Comparison of ENCODE assay signal across 1 cellular context in the genomic region with DNA sequence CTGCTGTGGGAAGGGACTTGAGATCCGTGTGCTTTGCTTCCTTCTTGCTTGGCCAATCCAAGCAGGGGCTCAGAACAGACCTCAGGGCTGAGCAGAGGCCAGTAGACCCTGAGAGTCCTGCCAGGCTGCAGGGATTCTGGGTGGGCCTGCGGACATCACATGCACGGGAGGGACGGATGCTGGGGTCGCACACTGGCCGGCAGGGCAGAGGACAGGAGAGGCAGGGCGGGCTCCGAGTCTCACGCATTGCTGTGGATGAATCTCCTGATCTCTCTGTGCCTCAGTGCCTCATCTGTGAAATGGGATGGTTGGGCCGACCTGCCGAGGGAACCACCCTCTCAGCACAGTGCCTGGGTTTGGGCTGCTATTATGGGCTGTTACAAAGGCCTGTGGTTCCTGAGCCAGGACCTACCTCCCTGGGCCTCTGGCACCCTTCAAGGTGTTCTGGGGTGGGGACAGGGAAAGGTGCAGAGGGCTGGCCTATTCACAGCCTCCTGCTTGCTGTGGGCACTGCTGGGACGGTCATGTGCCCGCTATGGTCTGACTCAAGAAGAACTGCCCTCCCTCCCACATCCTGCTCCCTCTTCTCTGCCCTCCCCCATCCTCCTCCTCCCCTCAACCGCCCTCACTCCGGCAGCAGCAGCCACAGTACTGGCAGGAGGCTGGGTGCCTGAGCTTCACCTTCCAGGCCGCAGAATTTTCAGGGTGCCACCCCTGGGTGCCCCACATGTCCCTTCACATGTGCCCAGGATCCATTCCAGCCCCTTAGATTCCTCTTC.
TF ChIP-seq lines count a peak whose summit lies in the region.

No MANE protein-coding gene starts in this region.

TF ChIP-seq in IMR-90, 13 proteins besides CTCF, POLR2A, EP300 and RAD21:
- no peak for TF ChIP-seq CHD1 (IDR thresholded peaks at IDR 0.05; ENCODE audit: low read depth, low read length)
- TF ChIP-seq, protein P1, sequence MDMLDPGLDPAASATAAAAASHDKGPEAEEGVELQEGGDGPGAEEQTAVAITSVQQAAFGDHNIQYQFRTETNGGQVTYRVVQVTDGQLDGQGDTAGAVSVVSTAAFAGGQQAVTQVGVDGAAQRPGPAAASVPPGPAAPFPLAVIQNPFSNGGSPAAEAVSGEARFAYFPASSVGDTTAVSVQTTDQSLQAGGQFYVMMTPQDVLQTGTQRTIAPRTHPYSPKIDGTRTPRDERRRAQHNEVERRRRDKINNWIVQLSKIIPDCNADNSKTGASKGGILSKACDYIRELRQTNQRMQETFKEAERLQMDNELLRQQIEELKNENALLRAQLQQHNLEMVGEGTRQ (IDR thresholded peaks at IDR 0.05; ENCODE audit: low read depth, low read length) = peak; percentile 60; the same call in 1 of the 2 replicates
